ENCODE assay signal across 22 cellular contexts in the genomic region with DNA sequence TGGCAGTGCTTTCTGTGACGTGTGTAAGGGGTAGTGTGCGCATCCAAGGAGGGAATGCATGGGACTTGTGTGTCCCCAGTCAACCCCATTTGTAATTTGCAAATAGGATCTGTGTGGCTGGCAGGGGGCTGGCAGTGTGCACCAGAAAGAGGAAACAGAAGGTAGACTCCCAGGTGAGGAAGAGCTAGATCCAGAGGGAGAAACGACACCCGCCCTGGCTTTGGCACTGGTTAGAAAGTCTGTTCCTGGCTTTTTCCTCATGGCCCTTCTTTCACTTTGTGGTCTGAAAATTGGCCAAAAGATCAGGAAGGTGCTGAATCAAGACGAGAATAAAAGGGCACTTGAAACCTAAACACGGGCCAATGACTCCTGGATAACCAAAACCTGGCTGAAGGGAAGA.
"Had no signal": no experiment of that assay in that cellular context is flagged by ENCODE, and none has a peak within 500 bp of the region (broad histone marks: within the 10 kb centered on the region; RNA-seq: fewer than 3 reads in every experiment).

No MANE protein-coding gene starts in this region.

- H3K36me3 Mint-ChIP-seq: immature natural killer cell, mesothelial cell of epicardium, neural progenitor cell had no signal

- H3K9ac ChIP-seq: neural progenitor cell had no signal

- H3K4me3 Mint-ChIP-seq: activated CD4-positive, alpha-beta memory T cell treated with anti-CD3 and anti-CD28 coated beads, Interleukin-2, amount 10 ng/mL, durations not matched to agents 7 days and 5 days; activated naive CD4-positive, alpha-beta T cell treated with anti-CD3 and anti-CD28 coated beads for 36 hours; activated T-cell treated with anti-CD3 and anti-CD28 coated beads, Interleukin-2, amount 50 U/mL, for 24 hours; central memory CD8-positive, alpha-beta T cell; mesothelial cell of epicardium; neural progenitor cell had no signal

- H3K9me3 ChIP-seq: body of pancreas, heart right ventricle, lower lobe of right lung, prostate gland, right atrium auricular region had no signal

- H3K27me3 ChIP-seq: body of pancreas, heart right ventricle, neural progenitor cell, right atrium auricular region had no signal

- H3K36me3 ChIP-seq: heart right ventricle, lower lobe of right lung, neural progenitor cell, prostate gland, right atrium auricular region had no signal

- ATAC-seq: body of pancreas, heart right ventricle had no signal

- H3K27ac Mint-ChIP-seq: activated CD4-positive, alpha-beta memory T cell treated with anti-CD3 and anti-CD28 coated beads, Interleukin-2, amount 10 ng/mL, durations not matched to agents 7 days and 5 days; activated naive CD4-positive, alpha-beta T cell treated with anti-CD3 and anti-CD28 coated beads for 36 hours; activated T-cell treated with anti-CD3 and anti-CD28 coated beads, Interleukin-2, amount 50 U/mL, for 24 hours; activated T-helper 2 cell treated with anti-CD3 and anti-CD28 coated beads, Interferon-gamma antibody, Interleukin-2, Interleukin-4, amounts not matched to agents 10 μg/mL and 5 μg/mL and 100 μg/mL, durations not matched to agents 14 hours and 24 hours and 36 hours; mesothelial cell of epicardium; neural progenitor cell had no signal

- H2AFZ ChIP-seq: neural progenitor cell had no signal

- H3K9me3 Mint-ChIP-seq: activated CD4-positive, alpha-beta memory T cell treated with anti-CD3 and anti-CD28 coated beads, Interleukin-2, amount 10 ng/mL, durations not matched to agents 7 days and 5 days; activated naive CD4-positive, alpha-beta T cell treated with anti-CD3 and anti-CD28 coated beads for 36 hours; activated T-cell treated with anti-CD3 and anti-CD28 coated beads, Interleukin-2, amount 50 U/mL, for 24 hours; activated T-helper 2 cell treated with anti-CD3 and anti-CD28 coated beads, Interferon-gamma antibody, Interleukin-2, Interleukin-4, amounts not matched to agents 10 μg/mL and 5 μg/mL and 100 μg/mL, durations not matched to agents 14 hours and 24 hours and 36 hours; central memory CD8-positive, alpha-beta T cell; immature natural killer cell; mesothelial cell of epicardium; neural progenitor cell had no signal

- H3K4me3 ChIP-seq: body of pancreas, heart right ventricle, lower lobe of right lung, neural progenitor cell, prostate gland, right atrium auricular region had no signal

- DNase-seq: activated CD4-positive, alpha-beta memory T cell treated with anti-CD3 and anti-CD28 coated beads, Interleukin-2, amount 10 ng/mL, durations not matched to agents 7 days and 5 days; activated CD4-positive, alpha-beta T cell treated with anti-CD3 and anti-CD28 coated beads for 48 hours; activated CD4-positive, CD25-positive, alpha-beta regulatory T cell; activated naive CD4-positive, alpha-beta T cell treated with anti-CD3 and anti-CD28 coated beads for 36 hours; activated T-cell treated with anti-CD3 and anti-CD28 coated beads, Interleukin-2, amount 50 U/mL, for 24 hours; body of pancreas; effector CD4-positive, alpha-beta T cell; heart right ventricle; immature natural killer cell; lower lobe of right lung; stimulated activated CD4-positive, alpha-beta T cell treated with anti-CD3 and anti-CD28 coated beads, Interleukin-12 subunit alpha, Interleukin-12 subunit beta, amount 100 ng/mL, for 4 hours; stimulated activated CD4-positive, alpha-beta T cell treated with anti-CD3 and anti-CD28 coated beads, Interleukin-1b, Interleukin-23, amount 100 ng/mL, for 48 hours; stimulated activated CD8-positive, alpha-beta memory T cell treated with anti-CD3 and anti-CD28 coated beads, Interleukin-4, amount 100 ng/mL, for 48 hours; stimulated activated naive CD4-positive, alpha-beta T cell; T-helper 1 cell; T-helper 9 cell had no signal

- H3K4me1 ChIP-seq: prostate gland had no signal

- H3K4me2 ChIP-seq: neural progenitor cell had no signal

- H3K27ac ChIP-seq: body of pancreas, heart right ventricle, lower lobe of right lung, neural progenitor cell, prostate gland, right atrium auricular region had no signal

- H3K27me3 Mint-ChIP-seq: activated CD4-positive, alpha-beta memory T cell treated with anti-CD3 and anti-CD28 coated beads, Interleukin-2, amount 10 ng/mL, durations not matched to agents 7 days and 5 days; activated T-cell treated with anti-CD3 and anti-CD28 coated beads, Interleukin-2, amount 50 U/mL, for 24 hours; central memory CD8-positive, alpha-beta T cell had no signal
